Comparison of ENCODE assay signal across 18 cellular contexts in genomic region chr15:90917569-90917968, GRCh38. TPM values are rescaled to one million over a fixed set of nuclear protein-coding genes. Genes with fewer than 3 reads are reported as not detected.
DNase-seq lines count a peak whose midpoint lies in the region; FAIRE-seq and TF ChIP-seq lines count a peak whose summit lies in the region.
"Had no signal": no experiment of that assay in that cellular context is flagged by ENCODE, and none has a peak within 500 bp of the region (broad histone marks: within the 10 kb centered on the region; RNA-seq: fewer than 3 reads in every experiment).

No MANE protein-coding gene starts in this region.

- FAIRE-seq in HTR-8/SVneo (lab: Jason Lieb, UNC): peak; percentile 16
- FAIRE-seq: H54, RCC 7860 had no signal

- peak overlapping the region; percentile 13 for H3K4me3 Mint-ChIP-seq in endothelial cell (ENCODE audit: unreplicated experiment)

- DNase-seq in HTR-8/SVneo (ENCODE audit: insufficient read length, low spot score) (no peak), endothelial cell (ENCODE audit: low spot score) (no peak), RKO (ENCODE audit: low spot score) (no peak), T-helper 9 cell (no peak), HCEC 1CT (no peak), HAP-1 (ENCODE audit: low spot score in 2 of 2) (no peak)
- DNase-seq: ACHN, C1 segment of cervical spinal cord, DMS79 treated with DMSO at 0.1 percent for 48 hours, MM.1S, NCI-H1092 treated with DMSO at 0.1 percent for 48 hours, NCI-H2081, NCI-H2171 treated with DMSO at 0.1 percent for 48 hours, SIG-M5 had no signal

- H3K4me1 Mint-ChIP-seq in endothelial cell (ENCODE audit: unreplicated experiment): no peaks in the 10 kb centered on the region

- no peaks in the 10 kb centered on the region for H3K9me3 Mint-ChIP-seq in endothelial cell (ENCODE audit: unreplicated experiment)

- CTCF ChIA-PET in HEK293 (lab: Yijun Ruan, JAX): interaction anchor here (0.5 to 2.1 kb wide), 4 partner anchors 15 to 22 kb away, joined by 3 to 7 read pairs (median 5); partner anchors contain the start of genes HDDC3 and MAN2A2

- H3K4me3 ChIP-seq in HEK293 (ENCODE audit: low read depth, low read length) (no peak overlapping the region), neutrophil (ENCODE audit: low read depth in 1 of 2, low read length in 1 of 2) (peak overlapping the region; percentile 9 to 57), HAP-1 (no peak overlapping the region)

- H3K27ac ChIP-seq in HEK293 (ENCODE audit: extremely low read depth, low read depth, low read length) (no peak overlapping the region), neutrophil (peak overlapping the region; percentile 94)

- H3K27me3 ChIP-seq in neutrophil (no peaks in the 10 kb centered on the region), HAP-1 (ENCODE audit: low read depth) (no peaks in the 10 kb centered on the region)

- H3K9me3 ChIP-seq in HEK293 (ENCODE audit: control insufficient read depth, insufficient read depth, low read depth, low read length): no peaks in the 10 kb centered on the region
- no peaks in the 10 kb centered on the region for H3K9me3 ChIP-seq in neutrophil
- H3K9me3 ChIP-seq in HAP-1: no peaks in the 10 kb centered on the region

- TF ChIP-seq CTCF in HEK293 (tag by site-specific recombination; IDR thresholded peaks at IDR 0.05) (no peak), endothelial cell (IDR thresholded peaks at IDR 0.05; ENCODE audit: unreplicated experiment) (no peak), neutrophil (IDR thresholded peaks at IDR 0.05) (no peak)

- H3K27ac Mint-ChIP-seq in endothelial cell (ENCODE audit: unreplicated experiment): no peak overlapping the region

- POLR2A ChIA-PET in HEK293 (lab: Yijun Ruan, JAX): interaction anchor here (0.6 to 1.9 kb wide), 2 partner anchors 14 to 132 kb away, joined by 3 to 10 read pairs; partner anchors contain the start of gene MAN2A2

- H3K4me1 ChIP-seq in HEK293 (ENCODE audit: control insufficient read depth, insufficient read depth, low read length): no peaks in the 10 kb centered on the region
- peaks cover 59% of the 10 kb centered on the region in 2 experiments for H3K4me1 ChIP-seq in neutrophil (ENCODE audit: control insufficient read depth in 1 of 2, insufficient read depth in 1 of 2, low read depth in 1 of 2, low read length in 1 of 2)
- H3K4me1 ChIP-seq in HAP-1: no peaks in the 10 kb centered on the region

- H3K36me3 Mint-ChIP-seq in endothelial cell (ENCODE audit: low read depth, unreplicated experiment): peaks cover 66% of the 10 kb centered on the region

- in situ Hi-C loops in HAP-1 (cut with MboI; ENCODE audit: low sequenced_read_pairs): no loop called here

- peaks cover 12% of the 10 kb centered on the region for H3K27me3 Mint-ChIP-seq in endothelial cell (ENCODE audit: unreplicated experiment)

- H3K36me3 ChIP-seq in HEK293 (ENCODE audit: control insufficient read depth in 2 of 2, insufficient read depth in 1 of 2, low read length in 2 of 2) (peaks cover 43 to 91% of the 10 kb centered on the region in 2 experiments), neutrophil (peaks cover 72% of the 10 kb centered on the region), HAP-1 (replicated peaks) (peaks cover 74% of the 10 kb centered on the region)

TF ChIP-seq in HEK293, 187 proteins besides CTCF, POLR2A, EP300 and RAD21:
- no peak for TF ChIP-seq ZNF214 (tag by site-specific recombination; IDR thresholded peaks at IDR 0.05; ENCODE audit: borderline replicate concordance)
- 0 out of 2 replicates have a peak, but pooled peaks have one; percentile 2 for TF ChIP-seq ZNF600 (tag by site-specific recombination; IDR thresholded peaks at IDR 0.05)

RNA-seq across cellular contexts. Expression of gene MAN2A2, which starts 14.5 kb away (rescaled TPM):
- total RNA-seq in endothelial cell (ENCODE audit: unreplicated experiment): 72.2 TPM

RNA-seq across cellular contexts. Expression of gene HDDC3, which starts 14.8 kb away (rescaled TPM):
- 14.5 TPM for total RNA-seq in endothelial cell (ENCODE audit: unreplicated experiment)

RNA-seq across cellular contexts. Expression of gene UNC45A, which starts 17.5 kb away (rescaled TPM):
- 102 TPM for total RNA-seq in endothelial cell (ENCODE audit: unreplicated experiment)

RNA-seq across cellular contexts. Expression of gene FES, which starts 33.3 kb away (rescaled TPM):
- 56.3 TPM for total RNA-seq in endothelial cell (ENCODE audit: unreplicated experiment)

RNA-seq across cellular contexts. Expression of gene RCCD1, which starts 37.1 kb away (rescaled TPM):
- 5.2 TPM for total RNA-seq in endothelial cell (ENCODE audit: unreplicated experiment)

Comparison
In these comparisons a context has a peak if more than half of its experiments do, and no peak if none do; other contexts are left out.
1. H3K4me3 ChIP-seq: peak in neutrophil (2 of 2); none in HEK293 (single experiment) and HAP-1 (single experiment).